18 cellular contexts compared by ENCODE assay signal in genomic region chr10:59018977-59019376, GRCh38.
DNase-seq lines count a peak whose midpoint lies in the region; ATAC-seq, FAIRE-seq and TF ChIP-seq lines count a peak whose summit lies in the region.
"Had no signal": no experiment of that assay in that cellular context is flagged by ENCODE, and none has a peak within 500 bp of the region (broad histone marks: within the 10 kb centered on the region; RNA-seq: fewer than 3 reads in every experiment).

No MANE protein-coding gene starts in this region.

- H3K27ac ChIP-seq in liver (ENCODE audit: low read depth in 1 of 2, low read length in 2 of 2) (peak overlapping the region in 1 of 2 donors; percentile 40), skeletal muscle tissue (ENCODE audit: low read depth, low read length) (no peak overlapping the region)

- H3K4me1 ChIP-seq in liver (ENCODE audit: control insufficient read depth in 4 of 4, insufficient read depth in 4 of 4, low read length in 3 of 4), result peaks cover 0 to 6% (median 3%) of the 10 kb centered on the region in 4 donors
- peaks cover 0 to 3% (median 0%) of the 10 kb centered on the region in 3 donors for H3K4me1 ChIP-seq in skeletal muscle tissue (ENCODE audit: control insufficient read depth in 3 of 3, insufficient read depth in 3 of 3, low read length in 3 of 3)

- TF ChIP-seq POLR2A in H54 (IDR thresholded peaks at IDR 0.05; ENCODE audit: low read depth, low read length), result no peak

- H3K36me3 Mint-ChIP-seq in chondrocyte (ENCODE audit: low read depth), result no peaks in the 10 kb centered on the region
- H3K36me3 Mint-ChIP-seq: naive thymus-derived CD8-positive, alpha-beta T cell; WTC11 had no signal

- no peak overlapping the region for H3K4me3 Mint-ChIP-seq in chondrocyte (ENCODE audit: unreplicated experiment)
- H3K4me3 Mint-ChIP-seq: activated T-helper 17 cell treated with anti-CD3 and anti-CD28 coated beads, Interleukin-2, amount 50 U/mL, for 72 hours; naive thymus-derived CD8-positive, alpha-beta T cell; WTC11 had no signal

- peak overlapping the region in 1 of 2 donors; percentile 90 for H3K9ac ChIP-seq in liver (ENCODE audit: low read depth in 1 of 2, low read length in 2 of 2)
- peak overlapping the region in 1 of 3 donors; percentile 63 for H3K9ac ChIP-seq in skeletal muscle tissue (ENCODE audit: low read depth in 1 of 3, low read length in 3 of 3)

- WGBS in liver, result 44% methylated on average over 5 of the region's 5 CpGs

- peak overlapping the region; percentile 71 for H3K27ac Mint-ChIP-seq in chondrocyte (ENCODE audit: unreplicated experiment)
- H3K27ac Mint-ChIP-seq: activated T-helper 17 cell treated with anti-CD3 and anti-CD28 coated beads, Interleukin-2, amount 50 U/mL, for 72 hours; naive thymus-derived CD8-positive, alpha-beta T cell; WTC11 had no signal

- peak; percentile 53 for FAIRE-seq in H54 (lab: Jason Lieb, UNC)

- TF ChIP-seq RAD21 in liver (IDR thresholded peaks at IDR 0.05), result no peak

- TF ChIP-seq CTCF in chondrocyte (IDR thresholded peaks at IDR 0.05) (no peak), liver (IDR thresholded peaks at IDR 0.05; ENCODE audit: low read depth, low read length, missing input control) (no peak)

- DNase-seq in H54 (ENCODE audit: insufficient read length, low spot score) (no peak), chondrocyte (ENCODE audit: low spot score) (no peak), cortex of kidney (lab: John Stamatoyannopoulos, UW) (no peak)
- no peak for DNase-seq in activated T-cell treated with anti-CD3 and anti-CD28 coated beads, Interleukin-2, amount 50 U/mL, for 1 hour
- DNase-seq: COR-L47; dermis blood vessel endothelial cell; Karpas-422; naive thymus-derived CD8-positive, alpha-beta T cell; NCI-H1105 treated with DMSO at 0.1 percent for 48 hours; SHP77; stimulated activated CD4-positive, alpha-beta T cell treated with anti-CD3 and anti-CD28 coated beads, Interleukin-1b, Interleukin-23, amount 100 ng/mL, for 48 hours had no signal

- no peaks in the 10 kb centered on the region for H3K36me3 ChIP-seq in liver (ENCODE audit: control insufficient read depth in 4 of 4, insufficient read depth in 3 of 4, low read depth in 1 of 4, low read length in 3 of 4)
- no peaks in the 10 kb centered on the region for H3K36me3 ChIP-seq in skeletal muscle tissue (ENCODE audit: control insufficient read depth in 3 of 3, insufficient read depth in 3 of 3, low read length in 3 of 3)

- H3K9me3 ChIP-seq in liver (ENCODE audit: control insufficient read depth in 4 of 4, low read length in 3 of 4) (no peaks in the 10 kb centered on the region), skeletal muscle tissue (ENCODE audit: control insufficient read depth in 3 of 3, low read length in 3 of 3) (no peaks in the 10 kb centered on the region)

- ATAC-seq in HG02852 (IDR thresholded peaks at IDR 0.05; ENCODE audit: unreplicated experiment), result no peak
- ATAC-seq in GM19463 (IDR thresholded peaks at IDR 0.05; ENCODE audit: unreplicated experiment), result no peak
- ATAC-seq: activated T-helper 17 cell treated with anti-CD3 and anti-CD28 coated beads, Interleukin-2, amount 50 U/mL, for 72 hours; esophagus mucosa; naive thymus-derived CD8-positive, alpha-beta T cell; WTC11 had no signal

- H3K4me3 ChIP-seq in liver (ENCODE audit: low read depth in 1 of 3, low read length in 3 of 3), result peak overlapping the region in 2 of 3 donors; percentile 21 to 46
- peak overlapping the region in 2 of 3 donors; percentile 4 to 38 for H3K4me3 ChIP-seq in skeletal muscle tissue (ENCODE audit: low read length in 3 of 3)

- H3K9me3 Mint-ChIP-seq in chondrocyte (ENCODE audit: low read depth), result peaks cover 2% of the 10 kb centered on the region
- H3K9me3 Mint-ChIP-seq: activated T-helper 17 cell treated with anti-CD3 and anti-CD28 coated beads, Interleukin-2, amount 50 U/mL, for 72 hours; WTC11 had no signal

- H3K27me3 Mint-ChIP-seq in chondrocyte (ENCODE audit: low read depth), result no peaks in the 10 kb centered on the region
- H3K27me3 Mint-ChIP-seq: activated T-helper 17 cell treated with anti-CD3 and anti-CD28 coated beads, Interleukin-2, amount 50 U/mL, for 72 hours had no signal

- no peaks in the 10 kb centered on the region for H3K27me3 ChIP-seq in liver (ENCODE audit: control insufficient read depth in 4 of 4, insufficient read depth in 4 of 4, low read length in 3 of 4)
- no peaks in the 10 kb centered on the region for H3K27me3 ChIP-seq in skeletal muscle tissue (ENCODE audit: control insufficient read depth in 3 of 3, insufficient read depth in 3 of 3, low read length in 3 of 3)

- H3K4me1 Mint-ChIP-seq in chondrocyte (ENCODE audit: low read depth), result peaks cover 20% of the 10 kb centered on the region
- H3K4me1 Mint-ChIP-seq: activated T-helper 17 cell treated with anti-CD3 and anti-CD28 coated beads, Interleukin-2, amount 50 U/mL, for 72 hours; naive thymus-derived CD8-positive, alpha-beta T cell had no signal

TF ChIP-seq in liver, 16 proteins besides CTCF, POLR2A, EP300 and RAD21:
- TF ChIP-seq RXRA (IDR thresholded peaks at IDR 0.05), result no peak
- TF ChIP-seq TAF1 (conservative IDR thresholded peaks at IDR 0.05), result no peak
- TF ChIP-seq YY1 (IDR thresholded peaks at IDR 0.05), result peak; percentile 67
- TF ChIP-seq JUND (IDR thresholded peaks at IDR 0.05), result no peak
